In genomic region chr15:89912674-89913396, GRCh38 we compare ENCODE assay signal across 1 cellular context.
TF ChIP-seq lines count a peak whose summit lies in the region.

Gene ARPIN (minus strand): TSS chr15:89912952. CDS start chr15:89912835, 117 bp downstream.

TF ChIP-seq in HCT116, 20 proteins besides CTCF, POLR2A, EP300 and RAD21 (continued from another document):
- TF ChIP-seq ZBTB33 (IDR thresholded peaks at IDR 0.05; ENCODE audit: extremely low read depth, insufficient replicate concordance, low read length) (no peak), ATF3 (IDR thresholded peaks at IDR 0.05) (no peak), SP1 (IDR thresholded peaks at IDR 0.05; ENCODE audit: low read depth) (no peak), CEBPB (IDR thresholded peaks at IDR 0.05; ENCODE audit: low read depth) (no peak), ZFX (IDR thresholded peaks at IDR 0.05) (peak; percentile 93), YY1 (IDR thresholded peaks at IDR 0.05; ENCODE audit: extremely low read depth, insufficient replicate concordance, low read depth, low read length) (peak; percentile 51), SIN3A (IDR thresholded peaks at IDR 0.05; ENCODE audit: low read depth) (no peak), EZH2 (IDR thresholded peaks at IDR 0.05) (no peak), EGR1 (IDR thresholded peaks at IDR 0.05; ENCODE audit: low read depth) (no peak), ELF1 (IDR thresholded peaks at IDR 0.05; ENCODE audit: borderline replicate concordance, low read depth) (no peak), POLR2AphosphoS5 (IDR thresholded peaks at IDR 0.05; ENCODE audit: low read depth, low read length) (peak; percentile 46; the same call in 1 of the 2 replicates), REST (IDR thresholded peaks at IDR 0.05; ENCODE audit: low read depth) (no peak), FOSL1 (IDR thresholded peaks at IDR 0.05; ENCODE audit: low read depth) (no peak), SRF (IDR thresholded peaks at IDR 0.05; ENCODE audit: low read depth) (no peak)
